19 cellular contexts compared by ENCODE assay signal in the genomic region with DNA sequence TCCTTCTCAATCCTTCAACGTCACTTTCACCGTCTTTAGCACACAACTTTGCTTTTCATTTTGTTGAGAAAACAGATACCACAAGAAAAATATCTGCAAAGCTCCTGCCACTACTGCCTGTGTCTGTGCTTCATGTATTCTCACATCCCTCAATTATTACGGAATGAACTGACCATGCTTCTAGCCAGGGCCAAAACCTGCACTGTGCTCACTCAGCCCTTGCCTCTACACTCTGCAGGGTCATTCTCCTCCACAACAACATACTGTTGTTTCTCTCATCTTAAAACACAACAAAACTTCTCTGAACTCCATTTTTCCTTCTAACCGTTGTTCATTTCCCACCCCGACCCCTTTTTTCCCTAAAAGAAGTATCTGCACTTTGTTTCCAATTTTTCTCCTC. TPM values are rescaled to one million over a fixed set of nuclear protein-coding genes. Genes with fewer than 3 reads are reported as not detected.
A peak's percentile ranks its signal among the peaks of the same experiment; 100 is the strongest.
DNase-seq lines count a peak whose midpoint lies in the region; ATAC-seq and TF ChIP-seq lines count a peak whose summit lies in the region.
"Had no signal": no experiment of that assay in that cellular context is flagged by ENCODE, and none has a peak within 500 bp of the region (broad histone marks: within the 10 kb centered on the region; RNA-seq: fewer than 3 reads in every experiment).

No MANE protein-coding gene starts in this region.

- H3K27me3 Mint-ChIP-seq in neural progenitor cell (ENCODE audit: insufficient read depth, low read depth): no peaks in the 10 kb centered on the region

- no peaks in the 10 kb centered on the region for H3K27me3 ChIP-seq in heart left ventricle
- H3K27me3 ChIP-seq in gastroesophageal sphincter: no peaks in the 10 kb centered on the region
- no peaks in the 10 kb centered on the region for H3K27me3 ChIP-seq in neural progenitor cell
- H3K27me3 ChIP-seq in transverse colon: no peaks in the 10 kb centered on the region
- no peaks in the 10 kb centered on the region for H3K27me3 ChIP-seq in uterus
- H3K27me3 ChIP-seq: MG63 had no signal

- H3K9me3 ChIP-seq in heart left ventricle (peaks cover 0 to 9% (median 0%) of the 10 kb centered on the region in 12 donors), gastroesophageal sphincter (no peaks in the 10 kb centered on the region), neural progenitor cell (ENCODE audit: low read depth) (no peaks in the 10 kb centered on the region), transverse colon (no peaks in the 10 kb centered on the region), uterus (no peaks in the 10 kb centered on the region)

- 52 to 60% (median 57%) methylated on average over 5 of the region's 5 CpGs for WGBS in heart left ventricle, 4 donors
- 23 to 40% methylated on average over 5 of the region's 5 CpGs for WGBS in gastroesophageal sphincter (ENCODE audit: low coverage in 1 of 2), 2 donors
- 56 to 57% methylated on average over 5 of the region's 5 CpGs for WGBS in transverse colon (ENCODE audit: low coverage in 1 of 2), 2 donors

- H3K9ac ChIP-seq in neural progenitor cell: no peak overlapping the region

- TF ChIP-seq CTCF in heart left ventricle (IDR thresholded peaks at IDR 0.05): no peak
- no peak for TF ChIP-seq CTCF in gastroesophageal sphincter (IDR thresholded peaks at IDR 0.05)
- no peak for TF ChIP-seq CTCF in neural progenitor cell (IDR thresholded peaks at IDR 0.05)
- TF ChIP-seq CTCF in transverse colon (IDR thresholded peaks at IDR 0.05): no peak
- TF ChIP-seq CTCF in uterus (IDR thresholded peaks at IDR 0.05): no peak

- peaks cover 7% of the 10 kb centered on the region for H3K4me1 Mint-ChIP-seq in neural progenitor cell

- DNase-seq in heart left ventricle (no peak), Right ventricle myocardium inferior (ENCODE audit: missing footprints) (no peak), neural progenitor cell (ENCODE audit: low spot score) (no peak), transverse colon (no peak), uterus (no peak)
- no peak for DNase-seq in activated CD4-positive, alpha-beta T cell treated with anti-CD3 and anti-CD28 coated beads for 48 hours
- DNase-seq: ACHN; activated CD4-positive, CD25-positive, alpha-beta regulatory T cell treated with anti-CD3 and anti-CD28 coated beads, Interleukin-2, amount 50 U/mL, for 72 hours; caudate nucleus; CD4-positive, CD25-positive, alpha-beta regulatory T cell; DMS79 treated with DMSO at 0.1 percent for 48 hours; effector CD4-positive, alpha-beta T cell; islet precursor cell; MG63; NCI-H2227 treated with DMSO at 0.1 percent for 48 hours; nucleus accumbens; PC-9 had no signal

- H3K27ac Mint-ChIP-seq in neural progenitor cell: no peak overlapping the region
- H3K27ac Mint-ChIP-seq: CD4-positive, CD25-positive, alpha-beta regulatory T cell had no signal

- peak overlapping the region; percentile 69 for H3K4me2 ChIP-seq in neural progenitor cell
- H3K4me2 ChIP-seq: PC-9 had no signal

- H3K79me2 ChIP-seq in neural progenitor cell (ENCODE audit: low read depth): peaks cover 100% of the 10 kb centered on the region

- H3K9me3 Mint-ChIP-seq in neural progenitor cell: peaks cover 52% of the 10 kb centered on the region

- peaks cover 0 to 51% (median 24%) of the 10 kb centered on the region in 12 donors for H3K4me1 ChIP-seq in heart left ventricle
- H3K4me1 ChIP-seq in gastroesophageal sphincter: peaks cover 9 to 80% (median 10%) of the 10 kb centered on the region in 3 donors
- peaks cover 30% of the 10 kb centered on the region for H3K4me1 ChIP-seq in neural progenitor cell
- peaks cover 11 to 50% (median 25%) of the 10 kb centered on the region in 4 donors for H3K4me1 ChIP-seq in transverse colon
- peaks cover 0 to 3% of the 10 kb centered on the region in 2 donors for H3K4me1 ChIP-seq in uterus

- no peak for TF ChIP-seq EP300 in gastroesophageal sphincter (IDR thresholded peaks at IDR 0.05)
- no peak for TF ChIP-seq EP300 in transverse colon (IDR thresholded peaks at IDR 0.05; ENCODE audit: low read depth)

- H3K36me3 ChIP-seq in heart left ventricle: no peaks in the 10 kb centered on the region
- H3K36me3 ChIP-seq in gastroesophageal sphincter: no peaks in the 10 kb centered on the region
- H3K36me3 ChIP-seq in neural progenitor cell: no peaks in the 10 kb centered on the region
- H3K36me3 ChIP-seq in transverse colon: no peaks in the 10 kb centered on the region
- H3K36me3 ChIP-seq in uterus: no peaks in the 10 kb centered on the region
- H3K36me3 ChIP-seq: MG63 had no signal

- peaks cover 22% of the 10 kb centered on the region for H3F3A ChIP-seq in neural progenitor cell (ENCODE audit: low read depth)

- ATAC-seq in heart left ventricle (peak in 3 of 4 donors; percentile 56 to 63 (median 61)), Right ventricle myocardium inferior (no peak), gastroesophageal sphincter (no peak), GM18505 (IDR thresholded peaks at IDR 0.05; ENCODE audit: unreplicated experiment) (no peak)

- no peak overlapping the region for H3K4me3 ChIP-seq in heart left ventricle
- no peak overlapping the region for H3K4me3 ChIP-seq in gastroesophageal sphincter
- H3K4me3 ChIP-seq in neural progenitor cell: no peak overlapping the region
- H3K4me3 ChIP-seq in transverse colon: no peak overlapping the region
- H3K4me3 ChIP-seq in uterus: no peak overlapping the region
- H3K4me3 ChIP-seq: MG63, PC-9 had no signal

- no peak overlapping the region for H3K4me3 Mint-ChIP-seq in neural progenitor cell
- H3K4me3 Mint-ChIP-seq: CD4-positive, CD25-positive, alpha-beta regulatory T cell had no signal

- peaks cover 45% of the 10 kb centered on the region for H3K36me3 Mint-ChIP-seq in neural progenitor cell
- H3K36me3 Mint-ChIP-seq: CD4-positive, CD25-positive, alpha-beta regulatory T cell had no signal

- H3K27ac ChIP-seq in heart left ventricle (peak overlapping the region in 1 of 12 donors; percentile 40), gastroesophageal sphincter (peak overlapping the region; percentile 56 to 66 (median 60)), neural progenitor cell (peak overlapping the region; percentile 90), transverse colon (peak overlapping the region; percentile 32 to 59 (median 50)), uterus (peak overlapping the region in 1 of 2 donors; percentile 54)
- H3K27ac ChIP-seq: PC-9 had no signal

- intact Hi-C loops in heart left ventricle (cut with DNase I) (no loop called here), Right ventricle myocardium inferior (cut with DNase I) (no loop called here), transverse colon (cut with DNase I; ENCODE audit: low total_unique reads) (no loop called here), uterus (cut with DNase I; ENCODE audit: low total_unique reads) (no loop called here)

- in situ Hi-C loops in transverse colon (cut with MboI; ENCODE audit: low pct_ligation_motif_present in 1 of 4, low pct_unique_long_range_greater_than_20kb in 1 of 4, low sequenced_read_pairs in 3 of 4): no loop called here

- no peak overlapping the region for H2AFZ ChIP-seq in neural progenitor cell (replicated peaks)
- H2AFZ ChIP-seq: PC-9 had no signal

- TF ChIP-seq POLR2A in heart left ventricle (IDR thresholded peaks at IDR 0.05) (no peak), gastroesophageal sphincter (IDR thresholded peaks at IDR 0.05) (no peak), transverse colon (IDR thresholded peaks at IDR 0.05) (no peak), GM18505 (IDR thresholded peaks at IDR 0.05; ENCODE audit: borderline replicate concordance, extremely low read depth, insufficient read depth, insufficient read length) (no peak), uterus (IDR thresholded peaks at IDR 0.05) (no peak)

- H4K20me1 ChIP-seq in neural progenitor cell (ENCODE audit: low read depth): peaks cover 58% of the 10 kb centered on the region

RNA-seq across cellular contexts. Expression of a gene that starts 29.5 kb away (rescaled TPM):
- total RNA-seq in heart left ventricle: 10 to 100 TPM; 19.9 to 72.0 (median 46.1) TPM
- 10 to 100 TPM in 1 of 2 donors, 1 to 10 TPM in 1; 6.3 to 18.6 TPM for polyA plus RNA-seq in heart left ventricle
- total RNA-seq in Right ventricle myocardium inferior: 53.2 TPM
- 100 to 1,000 TPM in 3 of 4 donors, 10 to 100 TPM in 1; 91.5 to 121 (median 117) TPM for total RNA-seq in gastroesophageal sphincter
- 60.8 and 76.2 TPM in 2 replicates for total RNA-seq in neural progenitor cell (ENCODE audit: low replicate concordance)
- total RNA-seq in transverse colon: 10 to 100 TPM; 29.3 to 45.2 (median 38.0) TPM
- total RNA-seq in uterus: 100 to 1,000 TPM in 2 of 4 donors, 10 to 100 TPM in 2; 27.4 to 175 (median 69.2) TPM

Comparison
In these comparisons a context has a peak if more than half of its experiments do, and no peak if none do; other contexts are left out.
1. ATAC-seq: peak in heart left ventricle (3 of 4); none in Right ventricle myocardium inferior (single experiment), gastroesophageal sphincter (single experiment) and GM18505 (single experiment).